Comparison of ENCODE assay signal across 9 cellular contexts in the genomic region with DNA sequence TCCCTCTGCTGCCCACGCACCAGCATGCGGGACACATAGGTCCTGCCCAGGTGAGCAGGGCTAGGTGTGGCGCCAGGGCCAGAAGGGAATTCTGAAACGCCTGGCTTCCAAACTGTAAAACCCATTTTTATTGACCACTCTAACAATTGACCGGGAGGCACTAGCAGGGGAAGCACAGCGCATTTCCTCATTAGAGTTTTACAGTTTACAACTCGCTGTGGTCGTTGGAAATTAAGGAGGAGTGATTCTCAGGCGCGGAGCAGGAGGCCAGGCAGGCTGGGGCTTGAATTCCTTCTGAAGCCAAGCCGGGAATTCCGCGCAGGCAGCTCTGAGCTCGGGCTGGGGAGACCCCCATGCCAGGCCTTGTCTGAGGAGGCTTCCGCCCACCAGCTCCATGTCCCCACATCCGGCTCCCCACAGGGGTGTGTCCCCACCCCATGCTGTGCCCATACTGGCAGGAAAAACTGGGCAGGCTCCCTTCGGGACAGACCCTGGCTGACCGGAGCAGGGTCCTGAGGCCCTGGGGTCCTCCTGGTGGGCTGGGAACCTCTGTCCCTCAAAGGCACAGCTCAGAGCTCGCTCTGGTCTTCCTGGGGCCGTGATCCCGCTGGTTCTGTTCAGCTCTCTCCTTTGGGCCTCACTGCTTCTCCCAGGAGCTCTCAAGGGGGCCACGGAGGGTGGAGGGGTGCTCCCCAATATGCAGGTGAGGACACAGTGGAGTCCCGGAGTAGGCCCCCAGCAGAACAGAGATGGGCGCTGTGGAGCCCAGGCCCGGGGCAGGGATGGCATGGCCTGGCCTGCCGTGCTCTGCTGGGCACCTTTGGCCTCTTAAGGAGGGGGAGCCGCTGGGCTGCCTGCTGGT. TPM values are rescaled to one million over a fixed set of nuclear protein-coding genes. Genes with fewer than 3 reads are reported as not detected.
DNase-seq lines count a peak whose midpoint lies in the region; ATAC-seq and TF ChIP-seq lines count a peak whose summit lies in the region.
"Had no signal": no experiment of that assay in that cellular context is flagged by ENCODE, and none has a peak within 500 bp of the region (broad histone marks: within the 10 kb centered on the region; RNA-seq: fewer than 3 reads in every experiment).

No MANE protein-coding gene starts in this region.

- no peak overlapping the region for H3K23ac ChIP-seq in H9 (ENCODE audit: insufficient read length, low read depth, low read length)

- peaks cover 23 to 45% of the 10 kb centered on the region in 2 experiments for H3K4me1 Mint-ChIP-seq in H9
- peaks cover 51% of the 10 kb centered on the region for H3K4me1 Mint-ChIP-seq in dendritic cell treated with granulocyte-macrophage colony-stimulating factor and Interleukin-4, amounts not matched to agents 40 ng/mL and 50 ng/mL, for 4 days (ENCODE audit: low read depth)

- H2AK5ac ChIP-seq in H9 (ENCODE audit: insufficient read length, low read length), result no peak overlapping the region

- peaks cover 0 to 2% of the 10 kb centered on the region in 2 experiments; a peak in 3 of 5 replicates for H3K9me3 Mint-ChIP-seq in H9
- H3K9me3 Mint-ChIP-seq in dendritic cell treated with granulocyte-macrophage colony-stimulating factor and Interleukin-4, amounts not matched to agents 40 ng/mL and 50 ng/mL, for 4 days, result no peaks in the 10 kb centered on the region

- H3K27ac ChIP-seq in 22Rv1, result peak overlapping the region; percentile 98
- H3K27ac ChIP-seq in H9 (ENCODE audit: insufficient read length, low read depth, low read length), result no peak overlapping the region

- ATAC-seq in mucosa of descending colon (peak; percentile 46), HG02885 (IDR thresholded peaks at IDR 0.05; ENCODE audit: poor library complexity, unreplicated experiment) (no peak)

- peaks cover 2% of the 10 kb centered on the region; the same call in 1 of the 2 replicates for H3K4me1 ChIP-seq in H9 (ENCODE audit: insufficient read depth, low read length)
- H3K4me1 ChIP-seq in mucosa of descending colon (ENCODE audit: low read depth), result peaks cover 60% of the 10 kb centered on the region

- no peak overlapping the region for H2BK5ac ChIP-seq in H9 (ENCODE audit: insufficient read length, low read length)

- no peaks in the 10 kb centered on the region for H3K79me2 ChIP-seq in H9 (ENCODE audit: insufficient read depth, low read length)

- H4K5ac ChIP-seq in H9 (ENCODE audit: insufficient read length, low read depth, low read length), result no peak overlapping the region

- H3K4me2 ChIP-seq in H9 (ENCODE audit: insufficient read depth, insufficient read length, low read length), result peak overlapping the region; percentile 36

- no peak overlapping the region for H3K27ac Mint-ChIP-seq in H9
- H3K27ac Mint-ChIP-seq in dendritic cell treated with granulocyte-macrophage colony-stimulating factor and Interleukin-4, amounts not matched to agents 40 ng/mL and 50 ng/mL, for 4 days, result peak overlapping the region; percentile 63

- peaks cover 0 to 2% (median 0%) of the 10 kb centered on the region in 3 experiments; a peak in 3 of 7 replicates for H3K36me3 Mint-ChIP-seq in H9 (ENCODE audit: insufficient read depth in 1 of 3, low read depth in 3 of 3)
- no peaks in the 10 kb centered on the region for H3K36me3 Mint-ChIP-seq in dendritic cell treated with granulocyte-macrophage colony-stimulating factor and Interleukin-4, amounts not matched to agents 40 ng/mL and 50 ng/mL, for 4 days (ENCODE audit: low read depth)

- no peak overlapping the region for H4K8ac ChIP-seq in H9 (replicated peaks; ENCODE audit: insufficient read length, low read depth, low read length)

- no peaks in the 10 kb centered on the region for H3K9me3 ChIP-seq in H9 (ENCODE audit: control insufficient read depth, low read depth, low read length)
- H3K9me3 ChIP-seq in mucosa of descending colon, result no peaks in the 10 kb centered on the region

- H3K36me3 ChIP-seq in mucosa of descending colon (ENCODE audit: low read depth), result no peaks in the 10 kb centered on the region

- H2BK12ac ChIP-seq in H9 (ENCODE audit: insufficient read length, low read depth, low read length), result no peak overlapping the region

- H3K27me3 Mint-ChIP-seq in H9 (ENCODE audit: low read depth), result peaks cover 23% of the 10 kb centered on the region
- H3K27me3 Mint-ChIP-seq in dendritic cell treated with granulocyte-macrophage colony-stimulating factor and Interleukin-4, amounts not matched to agents 40 ng/mL and 50 ng/mL, for 4 days, result peaks cover 70% of the 10 kb centered on the region

- no peak overlapping the region for H4K91ac ChIP-seq in H9 (ENCODE audit: insufficient read length, low read depth, low read length)

- intact Hi-C loops in dendritic cell treated with granulocyte-macrophage colony-stimulating factor and Interleukin-4, amounts not matched to agents 40 ng/mL and 50 ng/mL, for 4 days (cut with micrococcal nuclease), result no loop called here
- intact Hi-C loops in mucosa of descending colon (cut with DNase I, micrococcal nuclease), result no loop called here

- DNase-seq in H9 (peak; percentile 52), mucosa of descending colon (peak; percentile 80 to 82 (median 81)), NCI-H146 treated with DMSO at 0.1 percent for 48 hours (lab: John Stamatoyannopoulos, UW; ENCODE audit: unreplicated experiment) (no peak), pons (ENCODE audit: low spot score) (no peak), GM03348 (ENCODE audit: low spot score) (no peak)

- peaks cover 5% of the 10 kb centered on the region for H3K23me2 ChIP-seq in H9 (ENCODE audit: insufficient read length, low read depth, low read length, poor library complexity, severe bottlenecking)

- H3K9ac ChIP-seq in H9 (ENCODE audit: extremely low read depth, insufficient read length, low read length), result no peak overlapping the region

- peak overlapping the region; percentile 40 to 65; a peak in 3 of 5 replicates for H3K4me3 Mint-ChIP-seq in H9
- H3K4me3 Mint-ChIP-seq in dendritic cell treated with granulocyte-macrophage colony-stimulating factor and Interleukin-4, amounts not matched to agents 40 ng/mL and 50 ng/mL, for 4 days, result peak overlapping the region; percentile 23

- H3K18ac ChIP-seq in H9 (ENCODE audit: insufficient read length, low read depth, low read length), result no peak overlapping the region

- H2BK120ac ChIP-seq in H9 (ENCODE audit: low read depth, low read length, poor library complexity, severe bottlenecking), result no peak overlapping the region

- H3K56ac ChIP-seq in H9 (ENCODE audit: insufficient read length, low read depth, low read length), result no peak overlapping the region

- no peak overlapping the region for H2BK20ac ChIP-seq in H9 (ENCODE audit: low read depth, low read length, poor library complexity, severe bottlenecking)

- H2AFZ ChIP-seq in H9 (ENCODE audit: low read length), result no peak overlapping the region

- H2BK15ac ChIP-seq in H9 (ENCODE audit: low read depth, low read length), result peak overlapping the region; percentile 16; the same call in 1 of the 2 replicates

- TF ChIP-seq CTCF in 22Rv1 (IDR thresholded peaks at IDR 0.05) (no peak), H9 (conservative IDR thresholded peaks at IDR 0.05) (no peak), mucosa of descending colon (IDR thresholded peaks at IDR 0.05) (no peak)

- H3K27me3 ChIP-seq in H9 (ENCODE audit: insufficient read depth, low read length), result no peaks in the 10 kb centered on the region; the same call in 1 of the 2 replicates

- no peak overlapping the region for H3T11ph ChIP-seq in H9 (ENCODE audit: low read length)

- H3K14ac ChIP-seq in H9 (ENCODE audit: insufficient read depth, low read length), result no peak overlapping the region

- H4K20me1 ChIP-seq in H9 (ENCODE audit: control insufficient read depth, insufficient read depth, insufficient read length), result no peaks in the 10 kb centered on the region

- no peaks in the 10 kb centered on the region for H3K79me1 ChIP-seq in H9 (ENCODE audit: insufficient read depth, low read depth, low read length, poor library complexity, severe bottlenecking)

- no peak overlapping the region for H3K4ac ChIP-seq in H9 (ENCODE audit: low read depth, low read length)

- WGBS in H9 (ENCODE audit: extremely low coverage, insufficient read length, low lambda C conversion rate), result no CpG with 5 or more reads among the region's 27 CpGs

- peak overlapping the region; percentile 30 for H3K4me3 ChIP-seq in mucosa of descending colon

RNA-seq across cellular contexts. Expression of a gene that starts 1.2 kb away (rescaled TPM):
- total RNA-seq in H9 (2021) (22.8 and 23.8 TPM in 2 replicates), mucosa of descending colon (100 to 1,000 TPM in 2 of 3 donors, 10 to 100 TPM in 1; 61.4 to 171 (median 146) TPM)

RNA-seq across cellular contexts. Expression of a gene that starts 25.7 kb away (rescaled TPM):
- total RNA-seq in H9 (2021), result 5.9 and 6.2 TPM in 2 replicates
- 10 to 100 TPM; 23.3 to 48.6 (median 45.3) TPM for total RNA-seq in mucosa of descending colon

RNA-seq across cellular contexts. Expression of a gene that starts 48.1 kb away (rescaled TPM):
- total RNA-seq in H9 (2021), result 71.4 and 71.7 TPM in 2 replicates
- total RNA-seq in mucosa of descending colon, result 10 to 100 TPM; 52.9 to 66.2 (median 60.5) TPM

RNA-seq across cellular contexts. Expression of a gene that starts 52.2 kb away (rescaled TPM):
- total RNA-seq in H9 (2021) (not detected in 2 replicates), mucosa of descending colon (not detected)
- total RNA-seq: pulmonary artery endothelial cell had no signal

Comparison
In these comparisons a context has a peak if more than half of its experiments do, and no peak if none do; other contexts are left out.
1. DNase-seq: peak in H9 (single experiment) and mucosa of descending colon (3 of 3); none in NCI-H146 treated with DMSO at 0.1 percent for 48 hours (single experiment), pons (single experiment) and GM03348 (single experiment).